Comparison of ENCODE assay signal across 8 cellular contexts in the genomic region with DNA sequence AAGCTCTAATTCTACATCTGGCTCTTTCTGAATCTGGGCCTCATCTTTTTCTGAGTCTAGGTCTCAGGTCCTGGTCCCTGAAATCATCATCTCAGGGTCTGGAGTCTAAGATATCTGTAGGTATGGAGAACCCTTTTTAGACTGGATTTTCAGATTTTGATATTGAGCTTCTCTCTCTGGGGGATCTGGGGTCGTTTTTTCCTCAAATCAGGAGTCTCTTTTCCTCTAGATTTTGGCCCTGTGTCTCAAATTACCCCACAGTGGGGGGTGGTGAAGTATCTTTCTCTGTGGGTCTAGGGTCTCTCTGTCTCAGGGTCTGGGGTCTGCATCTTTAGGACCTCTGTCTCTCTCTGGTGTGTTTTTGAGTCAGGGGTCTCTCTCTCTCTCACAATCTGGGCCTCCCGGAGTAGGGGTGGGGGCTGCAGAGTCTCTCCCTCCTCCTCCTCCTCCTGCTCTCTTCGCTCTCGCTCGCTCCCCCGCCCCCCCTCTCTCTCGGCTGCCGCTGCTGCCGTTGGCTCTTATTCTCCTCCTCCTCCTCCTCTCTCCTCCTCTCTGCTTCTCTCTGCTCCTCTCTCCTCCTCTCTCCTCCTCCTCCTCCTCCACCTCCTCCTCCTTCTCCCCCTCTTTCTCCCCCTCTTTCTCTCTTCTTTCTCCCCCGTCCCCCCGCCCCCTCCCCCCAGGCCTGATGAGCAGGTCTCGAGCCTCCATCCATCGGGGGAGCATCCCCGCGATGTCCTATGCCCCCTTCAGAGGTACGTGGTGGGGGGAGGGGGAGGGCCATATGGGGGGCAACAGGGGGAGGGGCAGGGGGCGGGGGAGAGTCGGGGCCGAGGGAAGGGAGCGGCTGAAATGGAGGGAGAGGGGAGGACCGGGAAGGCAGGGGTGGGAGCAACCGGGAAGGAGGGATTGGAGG. TPM values are rescaled to one million over a fixed set of nuclear protein-coding genes. Genes with fewer than 3 reads are reported as not detected.
DNase-seq lines count a peak whose midpoint lies in the region; ATAC-seq and TF ChIP-seq lines count a peak whose summit lies in the region.

A gene (plus strand): TSS at position 486 of the 913 bp plus-strand sequence. CDS start 200 bp downstream, at position 686.

- H3K27me3 ChIP-seq in layer of hippocampus (ENCODE audit: control insufficient read depth, insufficient read depth, low read length), result no peaks in the 10 kb centered on the region

- H3K4me1 ChIP-seq in HEK293 (ENCODE audit: control insufficient read depth, insufficient read depth, low read length), result peaks cover 2% of the 10 kb centered on the region

- CTCF ChIA-PET in HEK293 (lab: Yijun Ruan, JAX), result interaction anchor here (0.6 to 2.2 kb wide), 10 partner anchors 8 to 1276 kb away, joined by 3 to 13 read pairs (median 6); a partner anchor contains a TSS

- TF ChIP-seq CTCF in HEK293 (tag by site-specific recombination; IDR thresholded peaks at IDR 0.05), result no peak

- peaks cover 0 to 19% of the 10 kb centered on the region in 2 experiments; a peak in 1 of 3 replicates for H3K36me3 ChIP-seq in HEK293 (ENCODE audit: control insufficient read depth in 2 of 2, insufficient read depth in 1 of 2, low read length in 2 of 2)

- H3K4me3 ChIP-seq in HEK293 (ENCODE audit: low read depth, low read length), result no peak within 1 kb of the TSS

- ATAC-seq in GM19395 (IDR thresholded peaks at IDR 0.05; ENCODE audit: unreplicated experiment) (no peak), HG03159 (IDR thresholded peaks at IDR 0.05; ENCODE audit: unreplicated experiment) (no peak)

- no peaks in the 10 kb centered on the region for H3K9me3 ChIP-seq in HEK293 (ENCODE audit: control insufficient read depth, insufficient read depth, low read depth, low read length)

- H3K27ac ChIP-seq in HEK293 (ENCODE audit: extremely low read depth, low read depth, low read length) (no peak within 1 kb of the TSS; the same call in 1 of the 2 replicates), caudate nucleus (ENCODE audit: low read depth, low read length) (peak within 1 kb of the TSS; percentile 96), layer of hippocampus (ENCODE audit: low read depth, low read length) (peak within 1 kb of the TSS; percentile 95)

- POLR2A ChIA-PET in HEK293 (lab: Yijun Ruan, JAX), result interaction anchor here (0.9 to 3.4 kb wide), 4 partner anchors 34 to 140 kb away, joined by 3 to 16 read pairs (median 9); a partner anchor contains a TSS

- peak; percentile 73 for DNase-seq in SK-N-DZ (ENCODE audit: low spot score)
- DNase-seq in caudate nucleus (lab: John Stamatoyannopoulos, UW), result peak in 37 of 61 donors; percentile 8 to 79 (median 37)
- peak; percentile 43 to 49 for DNase-seq in stimulated activated CD4-positive, alpha-beta T cell treated with anti-CD3 and anti-CD28 coated beads, Interleukin-4, amount 100 ng/mL, for 48 hours (ENCODE audit: low read depth in 2 of 2)
- DNase-seq in OCI-M2 (lab: John Stamatoyannopoulos, UW; ENCODE audit: unreplicated experiment), result no peak

TF ChIP-seq in HEK293, 187 proteins besides CTCF, POLR2A, EP300 and RAD21 (continues in another document):
- TF ChIP-seq, protein P1, sequence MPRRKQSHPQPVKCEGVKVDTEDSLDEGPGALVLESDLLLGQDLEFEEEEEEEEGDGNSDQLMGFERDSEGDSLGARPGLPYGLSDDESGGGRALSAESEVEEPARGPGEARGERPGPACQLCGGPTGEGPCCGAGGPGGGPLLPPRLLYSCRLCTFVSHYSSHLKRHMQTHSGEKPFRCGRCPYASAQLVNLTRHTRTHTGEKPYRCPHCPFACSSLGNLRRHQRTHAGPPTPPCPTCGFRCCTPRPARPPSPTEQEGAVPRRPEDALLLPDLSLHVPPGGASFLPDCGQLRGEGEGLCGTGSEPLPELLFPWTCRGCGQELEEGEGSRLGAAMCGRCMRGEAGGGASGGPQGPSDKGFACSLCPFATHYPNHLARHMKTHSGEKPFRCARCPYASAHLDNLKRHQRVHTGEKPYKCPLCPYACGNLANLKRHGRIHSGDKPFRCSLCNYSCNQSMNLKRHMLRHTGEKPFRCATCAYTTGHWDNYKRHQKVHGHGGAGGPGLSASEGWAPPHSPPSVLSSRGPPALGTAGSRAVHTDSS (tag by site-specific recombination; IDR thresholded peaks at IDR 0.05), result no peak
- 0 out of 2 replicates have a peak, but pooled peaks have one; percentile 24 for TF ChIP-seq PRDM1 (tag by site-specific recombination; IDR thresholded peaks at IDR 0.05)
- no peak for TF ChIP-seq TCF7L2 (IDR thresholded peaks at IDR 0.05; ENCODE audit: borderline replicate concordance, low read depth, low read length)
- no peak for TF ChIP-seq ZNF302 (tag by site-specific recombination; IDR thresholded peaks at IDR 0.05; ENCODE audit: low read depth)
- TF ChIP-seq ZNF791 (tag by site-specific recombination; IDR thresholded peaks at IDR 0.05), result no peak
- no peak for TF ChIP-seq ZBTB21 (tag by site-specific recombination; IDR thresholded peaks at IDR 0.05)
- no peak for TF ChIP-seq ZNF76 (tag by site-specific recombination; IDR thresholded peaks at IDR 0.05; ENCODE audit: borderline replicate concordance, low read depth)
- TF ChIP-seq ZNF23 (tag by site-specific recombination; IDR thresholded peaks at IDR 0.05; ENCODE audit: borderline replicate concordance), result no peak
- TF ChIP-seq ZFHX2 (tag by site-specific recombination; conservative IDR thresholded peaks at IDR 0.05), result peak; percentile 40
- TF ChIP-seq ZSCAN16 (tag by site-specific recombination; IDR thresholded peaks at IDR 0.05), result peak; percentile 12; the same call in 1 of the 2 replicates
- no peak for TF ChIP-seq KLF9 (tag by site-specific recombination; IDR thresholded peaks at IDR 0.05; ENCODE audit: low read depth)
- TF ChIP-seq FEZF1 (tag by site-specific recombination; IDR thresholded peaks at IDR 0.05), result no peak
- TF ChIP-seq, protein P2, sequence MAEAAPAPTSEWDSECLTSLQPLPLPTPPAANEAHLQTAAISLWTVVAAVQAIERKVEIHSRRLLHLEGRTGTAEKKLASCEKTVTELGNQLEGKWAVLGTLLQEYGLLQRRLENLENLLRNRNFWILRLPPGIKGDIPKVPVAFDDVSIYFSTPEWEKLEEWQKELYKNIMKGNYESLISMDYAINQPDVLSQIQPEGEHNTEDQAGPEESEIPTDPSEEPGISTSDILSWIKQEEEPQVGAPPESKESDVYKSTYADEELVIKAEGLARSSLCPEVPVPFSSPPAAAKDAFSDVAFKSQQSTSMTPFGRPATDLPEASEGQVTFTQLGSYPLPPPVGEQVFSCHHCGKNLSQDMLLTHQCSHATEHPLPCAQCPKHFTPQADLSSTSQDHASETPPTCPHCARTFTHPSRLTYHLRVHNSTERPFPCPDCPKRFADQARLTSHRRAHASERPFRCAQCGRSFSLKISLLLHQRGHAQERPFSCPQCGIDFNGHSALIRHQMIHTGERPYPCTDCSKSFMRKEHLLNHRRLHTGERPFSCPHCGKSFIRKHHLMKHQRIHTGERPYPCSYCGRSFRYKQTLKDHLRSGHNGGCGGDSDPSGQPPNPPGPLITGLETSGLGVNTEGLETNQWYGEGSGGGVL (tag by site-specific recombination; IDR thresholded peaks at IDR 0.05), result no peak
- no peak for TF ChIP-seq RBAK (tag by site-specific recombination; IDR thresholded peaks at IDR 0.05)
- TF ChIP-seq EGR2 (tag by site-specific recombination; IDR thresholded peaks at IDR 0.05; ENCODE audit: low read depth), result peak; percentile 45; the same call in 1 of the 2 replicates
- TF ChIP-seq TRIM28 (IDR thresholded peaks at IDR 0.05; ENCODE audit: borderline replicate concordance, low read length), result no peak
- no peak for TF ChIP-seq ZNF561 (tag by site-specific recombination; IDR thresholded peaks at IDR 0.05; ENCODE audit: borderline replicate concordance)
- TF ChIP-seq ZNF292 (tag by site-specific recombination; IDR thresholded peaks at IDR 0.05; ENCODE audit: borderline replicate concordance, low read depth), result no peak
- TF ChIP-seq ZNF596 (tag by site-specific recombination; IDR thresholded peaks at IDR 0.05), result peak; percentile 53
- no peak for TF ChIP-seq ZNF664 (tag by site-specific recombination; IDR thresholded peaks at IDR 0.05)
- no peak for TF ChIP-seq ZNF529 (tag by site-specific recombination; IDR thresholded peaks at IDR 0.05; ENCODE audit: insufficient replicate concordance)
- TF ChIP-seq GFI1B (tag by site-specific recombination; IDR thresholded peaks at IDR 0.05), result no peak
- TF ChIP-seq SP3 (tag by site-specific recombination; IDR thresholded peaks at IDR 0.05), result no peak
- TF ChIP-seq ZNF548 (tag by site-specific recombination; IDR thresholded peaks at IDR 0.05), result no peak
- no peak for TF ChIP-seq ZNF132 (tag by site-specific recombination; IDR thresholded peaks at IDR 0.05; ENCODE audit: borderline replicate concordance)
- no peak for TF ChIP-seq ZNF404 (tag by site-specific recombination; IDR thresholded peaks at IDR 0.05)
- TF ChIP-seq ZNF621 (tag by site-specific recombination; IDR thresholded peaks at IDR 0.05), result no peak
- TF ChIP-seq, protein P3, sequence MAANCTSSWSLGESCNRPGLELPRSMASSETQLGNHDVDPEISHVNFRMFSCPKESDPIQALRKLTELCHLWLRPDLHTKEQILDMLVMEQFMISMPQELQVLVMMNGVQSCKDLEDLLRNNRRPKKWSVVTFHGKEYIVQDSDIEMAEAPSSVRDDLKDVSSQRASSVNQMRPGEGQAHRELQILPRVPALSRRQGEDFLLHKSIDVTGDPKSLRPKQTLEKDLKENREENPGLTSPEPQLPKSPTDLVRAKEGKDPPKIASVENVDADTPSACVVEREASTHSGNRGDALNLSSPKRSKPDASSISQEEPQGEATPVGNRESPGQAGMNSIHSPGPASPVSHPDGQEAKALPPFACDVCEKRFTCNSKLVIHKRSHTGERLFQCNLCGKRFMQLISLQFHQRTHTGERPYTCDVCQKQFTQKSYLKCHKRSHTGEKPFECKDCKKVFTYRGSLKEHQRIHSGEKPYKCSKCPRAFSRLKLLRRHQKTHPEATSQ (tag by site-specific recombination; IDR thresholded peaks at IDR 0.05), result no peak
- TF ChIP-seq KLF1 (tag by site-specific recombination; IDR thresholded peaks at IDR 0.05), result no peak
- TF ChIP-seq ZNF221 (tag by site-specific recombination; IDR thresholded peaks at IDR 0.05; ENCODE audit: borderline replicate concordance), result no peak
- TF ChIP-seq MEIS1 (CRISPR knock-in tag; IDR thresholded peaks at IDR 0.05; ENCODE audit: borderline replicate concordance), result no peak
- TF ChIP-seq ZNF175 (tag by site-specific recombination; IDR thresholded peaks at IDR 0.05), result no peak
- TF ChIP-seq GLIS2 (tag by site-specific recombination; IDR thresholded peaks at IDR 0.05), result no peak
- no peak for TF ChIP-seq ZNF777 (tag by site-specific recombination; IDR thresholded peaks at IDR 0.05; ENCODE audit: borderline replicate concordance)
- TF ChIP-seq ZFP3 (tag by site-specific recombination; IDR thresholded peaks at IDR 0.05; ENCODE audit: low read depth), result no peak

RNA-seq across cellular contexts. Expression of the gene that starts here (rescaled TPM):
- polyA plus RNA-seq in SK-N-DZ (2014; cell fraction: cytosol; rRNA removed), result 6.5 and 8.6 TPM in 2 replicates
- polyA plus RNA-seq in SK-N-DZ (2014; cell fraction: nucleus; rRNA removed), result 18.6 and 35.4 TPM in 2 replicates
